Comparison of ENCODE assay signal across 13 cellular contexts in the genomic region with DNA sequence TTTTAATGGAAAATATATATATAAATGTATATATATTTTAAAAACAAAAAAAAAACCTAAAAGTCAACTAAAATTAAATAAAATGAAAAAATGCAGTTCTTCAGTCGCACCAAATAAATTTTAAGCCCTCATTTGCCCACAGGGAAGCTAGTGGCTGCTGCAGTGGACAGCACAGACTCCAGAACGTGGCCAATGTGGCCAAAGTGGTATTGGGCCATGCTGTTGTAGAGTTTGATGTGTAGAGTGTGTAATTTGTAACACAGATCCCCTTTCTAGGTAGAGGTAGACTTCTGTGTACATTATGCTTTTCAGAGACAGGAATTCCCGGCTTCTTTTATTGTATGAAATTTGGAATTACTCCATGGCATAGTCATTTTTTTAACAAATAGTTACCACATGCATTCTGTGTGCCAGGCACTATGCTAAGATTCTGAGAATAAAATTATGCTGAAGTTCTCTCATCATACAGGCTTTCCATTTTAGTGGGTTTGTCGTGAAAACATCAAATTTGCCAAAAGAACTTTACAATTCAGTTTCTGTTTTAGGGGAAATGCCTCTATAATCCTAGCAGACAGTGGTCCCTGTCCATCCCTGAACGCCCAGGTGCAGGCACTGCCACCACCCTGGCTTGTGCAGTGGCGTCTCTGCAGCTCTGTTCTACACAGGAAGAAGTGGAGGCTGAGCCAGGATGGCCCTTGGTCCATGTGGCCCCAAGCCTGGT.
"Had no signal": no experiment of that assay in that cellular context is flagged by ENCODE, and none has a peak within 500 bp of the region (broad histone marks: within the 10 kb centered on the region; RNA-seq: fewer than 3 reads in every experiment).

No MANE protein-coding gene starts in this region.

- H3K27me3 Mint-ChIP-seq: activated naive CD8-positive, alpha-beta T cell treated with anti-CD3 and anti-CD28 coated beads for 36 hours; T-helper 17 cell had no signal

- H3K9me3 Mint-ChIP-seq: activated naive CD8-positive, alpha-beta T cell treated with anti-CD3 and anti-CD28 coated beads for 36 hours; nephron had no signal

- H3K27ac ChIP-seq: body of pancreas, colonic mucosa, prostate gland had no signal

- DNase-seq: activated CD4-positive, alpha-beta T cell treated with anti-CD3 and anti-CD28 coated beads for 4 hours; activated naive CD8-positive, alpha-beta T cell treated with anti-CD3 and anti-CD28 coated beads for 36 hours; activated T-cell treated with anti-CD3 and anti-CD28 coated beads for 4 hours; islet precursor cell; mesendoderm; T-helper 17 cell; thyroid gland had no signal

- H3K4me3 Mint-ChIP-seq: activated naive CD8-positive, alpha-beta T cell treated with anti-CD3 and anti-CD28 coated beads for 36 hours; nephron; T-helper 17 cell had no signal

- H3K27ac Mint-ChIP-seq: T-helper 17 cell had no signal

- H3K4me1 ChIP-seq: body of pancreas, colonic mucosa, prostate gland had no signal

- H3K4me3 ChIP-seq: body of pancreas, colonic mucosa, prostate gland, skin epidermis, thyroid gland had no signal

- H3K4me1 Mint-ChIP-seq: nephron had no signal

- ATAC-seq: body of pancreas, esophagus mucosa, T-helper 17 cell had no signal

- H3K27me3 ChIP-seq: body of pancreas, colonic mucosa, thyroid gland had no signal

- H3K9me3 ChIP-seq: body of pancreas, colonic mucosa, prostate gland, thyroid gland had no signal
